Comparison of ENCODE assay signal across 8 cellular contexts in the genomic region with DNA sequence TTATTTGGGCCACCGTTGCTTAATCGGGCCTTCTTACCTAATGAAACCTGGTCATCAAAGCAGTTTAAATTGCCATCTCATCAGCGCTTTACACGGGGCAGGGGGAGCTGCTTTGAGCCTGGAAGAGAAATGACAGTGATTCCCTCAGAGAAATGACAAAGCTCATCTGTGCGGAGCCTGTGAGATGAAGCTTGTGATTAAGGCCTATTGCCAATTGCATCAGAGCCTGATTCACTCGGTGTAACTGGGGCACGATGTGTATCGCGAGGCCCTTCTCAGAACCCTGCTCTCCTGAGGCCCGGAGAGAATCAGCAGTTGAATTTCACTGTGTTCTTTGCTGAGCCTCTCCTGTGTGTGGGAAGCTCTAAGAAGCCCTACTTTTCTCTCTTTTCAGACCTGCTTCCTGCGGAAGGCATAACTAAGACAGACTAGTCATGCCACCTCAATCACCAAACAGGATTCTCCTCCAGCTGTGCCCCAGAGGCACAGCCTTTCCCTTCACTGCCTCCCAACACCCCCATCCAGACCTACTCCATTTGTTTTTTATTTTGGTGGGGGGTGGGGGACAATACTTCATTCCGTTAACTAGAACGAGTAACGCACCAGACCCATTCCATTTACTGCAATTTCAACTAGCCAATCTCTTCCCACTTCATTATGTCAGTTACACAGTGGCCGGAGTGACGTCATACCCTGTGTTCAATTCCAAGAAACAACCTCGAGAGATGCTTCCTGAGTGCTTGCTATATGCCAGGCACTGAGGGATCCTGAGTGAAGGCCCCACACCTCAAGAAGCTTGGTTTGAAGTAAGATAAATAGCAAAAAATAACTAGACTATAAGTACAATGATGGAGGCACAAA. TPM values are rescaled to one million over a fixed set of nuclear protein-coding genes. Genes with fewer than 3 reads are reported as not detected.
DNase-seq lines count a peak whose midpoint lies in the region; ATAC-seq and TF ChIP-seq lines count a peak whose summit lies in the region.

No MANE protein-coding gene starts in this region.

- CTCF ChIA-PET in T-cell (lab: Charles Lee): interaction anchor here (0.8 to 1.0 kb wide), 3 partner anchors 38 to 229 kb away, joined by 3 read pairs; no protein-coding TSS in a partner anchor

- peak; percentile 49 for ATAC-seq in stimulated activated naive CD8-positive, alpha-beta T cell treated with anti-CD3 and anti-CD28 coated beads, Interleukin-15, Interleukin-2, amounts not matched to agents 100 U/mL and 50 U/mL, for 24 hours
- ATAC-seq in stimulated activated naive CD8-positive, alpha-beta T cell treated with anti-CD3 and anti-CD28 coated beads, Interleukin-15, amount 100 ng/mL, for 72 hours: no peak
- ATAC-seq in esophagus mucosa (peak; percentile 65), HG02623 (IDR thresholded peaks at IDR 0.05; ENCODE audit: unreplicated experiment) (no peak), T-cell (replicated peaks in 1 of 4) (no peak)

- H3K36me3 Mint-ChIP-seq in nephron progenitor cell (ENCODE audit: low read depth) (no peaks in the 10 kb centered on the region), type B pancreatic cell (no peaks in the 10 kb centered on the region), T-cell (no peaks in the 10 kb centered on the region)

- H3K4me3 Mint-ChIP-seq in stimulated activated naive CD8-positive, alpha-beta T cell treated with anti-CD3 and anti-CD28 coated beads, Interleukin-15, amount 100 ng/mL, for 72 hours: no peak overlapping the region
- no peak overlapping the region for H3K4me3 Mint-ChIP-seq in nephron progenitor cell
- no peak overlapping the region for H3K4me3 Mint-ChIP-seq in type B pancreatic cell
- no peak overlapping the region for H3K4me3 Mint-ChIP-seq in T-cell

- DNase-seq in stimulated activated naive CD8-positive, alpha-beta T cell treated with anti-CD3 and anti-CD28 coated beads, Interleukin-15, Interleukin-2, amounts not matched to agents 100 U/mL and 50 U/mL, for 24 hours: no peak
- DNase-seq in stimulated activated naive CD8-positive, alpha-beta T cell treated with anti-CD3 and anti-CD28 coated beads, Interleukin-15, amount 100 ng/mL, for 72 hours: no peak
- DNase-seq in nephron progenitor cell (no peak), type B pancreatic cell (ENCODE audit: extremely low spot score, unreplicated experiment) (no peak), NCI-H1417 (lab: John Stamatoyannopoulos, UW) (no peak), T-cell (no peak)

- no peaks in the 10 kb centered on the region for H3K4me1 Mint-ChIP-seq in stimulated activated naive CD8-positive, alpha-beta T cell treated with anti-CD3 and anti-CD28 coated beads, Interleukin-15, amount 100 ng/mL, for 72 hours
- peaks cover 12% of the 10 kb centered on the region for H3K4me1 Mint-ChIP-seq in nephron progenitor cell
- H3K4me1 Mint-ChIP-seq in type B pancreatic cell (ENCODE audit: unreplicated experiment): peaks cover 6% of the 10 kb centered on the region
- no peaks in the 10 kb centered on the region for H3K4me1 Mint-ChIP-seq in T-cell

- no peaks in the 10 kb centered on the region for H3K27me3 Mint-ChIP-seq in stimulated activated naive CD8-positive, alpha-beta T cell treated with anti-CD3 and anti-CD28 coated beads, Interleukin-15, amount 100 ng/mL, for 72 hours
- H3K27me3 Mint-ChIP-seq in nephron progenitor cell (ENCODE audit: low read depth, poor library complexity) (peaks cover 2% of the 10 kb centered on the region), type B pancreatic cell (no peaks in the 10 kb centered on the region), T-cell (no peaks in the 10 kb centered on the region)

- POLR2A ChIA-PET in T-cell (lab: Charles Lee): interaction anchor here in 1 of 2 donors (0.5 kb wide), 1 partner anchor 37 kb away, joined by 4 read pairs; no protein-coding TSS in a partner anchor

- H3K9me3 Mint-ChIP-seq in stimulated activated naive CD8-positive, alpha-beta T cell treated with anti-CD3 and anti-CD28 coated beads, Interleukin-15, amount 100 ng/mL, for 72 hours: no peaks in the 10 kb centered on the region
- H3K9me3 Mint-ChIP-seq in nephron progenitor cell (no peaks in the 10 kb centered on the region), type B pancreatic cell (no peaks in the 10 kb centered on the region), T-cell (no peaks in the 10 kb centered on the region)

- TF ChIP-seq CTCF in nephron progenitor cell (IDR thresholded peaks at IDR 0.05) (no peak), type B pancreatic cell (conservative IDR thresholded peaks at IDR 0.05) (no peak)

- no peak overlapping the region for H3K27ac Mint-ChIP-seq in stimulated activated naive CD8-positive, alpha-beta T cell treated with anti-CD3 and anti-CD28 coated beads, Interleukin-15, amount 100 ng/mL, for 72 hours
- H3K27ac Mint-ChIP-seq in nephron progenitor cell (peak overlapping the region; percentile 31), type B pancreatic cell (no peak overlapping the region), T-cell (no peak overlapping the region)

RNA-seq across cellular contexts. Expression of a gene that starts 8.9 kb away (rescaled TPM):
- 13.7 TPM for total RNA-seq in esophagus mucosa
- total RNA-seq in type B pancreatic cell (ENCODE audit: low replicate concordance): 23.3 and 26.8 TPM in 2 replicates
- total RNA-seq in T-cell: 10 to 100 TPM; 13.8 to 41.1 (median 15.0) TPM

Comparison
In these comparisons a context has a peak if more than half of its experiments do, and no peak if none do; other contexts are left out.
1. ATAC-seq: peak in stimulated activated naive CD8-positive, alpha-beta T cell treated with anti-CD3 and anti-CD28 coated beads, Interleukin-15, Interleukin-2, amounts not matched to agents 100 U/mL and 50 U/mL, for 24 hours (single experiment) and esophagus mucosa (single experiment); none in stimulated activated naive CD8-positive, alpha-beta T cell treated with anti-CD3 and anti-CD28 coated beads, Interleukin-15, amount 100 ng/mL, for 72 hours (single experiment), HG02623 (single experiment) and T-cell (0 of 4).